ENCODE assay signal across 9 cellular contexts in the genomic region with DNA sequence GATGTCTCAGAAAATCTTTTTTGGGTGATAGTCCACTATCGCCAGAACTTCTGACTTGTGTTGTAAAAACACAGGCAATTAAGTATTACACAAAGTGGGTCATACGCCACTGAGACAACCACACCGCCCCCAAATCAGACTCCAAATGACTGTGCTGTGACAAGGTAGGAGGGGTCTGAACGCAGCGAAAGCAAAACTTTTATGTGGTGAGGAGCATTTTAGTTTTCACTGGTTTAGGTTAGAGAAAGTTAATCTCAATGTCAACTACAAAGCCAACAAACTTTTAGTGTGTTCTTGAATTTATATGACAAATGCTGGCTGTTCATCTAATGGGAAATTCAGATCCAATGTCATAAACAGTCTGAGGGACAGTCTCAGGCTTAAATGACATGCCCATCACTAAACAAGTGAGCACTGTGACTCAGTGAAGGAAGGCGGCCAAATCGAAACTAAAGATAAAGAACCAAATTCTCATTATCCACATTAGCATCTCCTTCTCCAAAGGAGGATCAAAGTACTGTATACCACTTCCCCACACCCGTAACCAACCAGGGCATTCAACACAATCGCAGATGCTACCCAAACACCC.
DNase-seq lines count a peak whose midpoint lies in the region; ATAC-seq and TF ChIP-seq lines count a peak whose summit lies in the region.
"Had no signal": no experiment of that assay in that cellular context is flagged by ENCODE, and none has a peak within 500 bp of the region (broad histone marks: within the 10 kb centered on the region; RNA-seq: fewer than 3 reads in every experiment).

No MANE protein-coding gene starts in this region.

- no peak overlapping the region for H3K27ac ChIP-seq in tibial artery
- H3K27ac ChIP-seq in mammary epithelial cell (ENCODE audit: insufficient read depth, low read depth, low read length): no peak overlapping the region
- H3K27ac ChIP-seq: cardiac muscle cell had no signal

- H3K4me1 Mint-ChIP-seq in naive thymus-derived CD8-positive, alpha-beta T cell: peaks cover 50 to 98% (median 88%) of the 10 kb centered on the region in 4 donors

- peak overlapping the region; percentile 93 to 98 (median 97) for H3K27ac Mint-ChIP-seq in naive thymus-derived CD8-positive, alpha-beta T cell

- POLR2A ChIA-PET in naive thymus-derived CD8-positive, alpha-beta T cell (lab: Charles Lee): interaction anchor here (1.4 kb wide), 1 partner anchor 215 kb away, joined by 4 read pairs; no protein-coding TSS in a partner anchor

- dilution Hi-C loops in mammary epithelial cell (cut with HindIII; ENCODE audit: low sequenced_read_pairs): no loop called here

- intact Hi-C loops in tibial artery (cut with DNase I; ENCODE audit: low total_unique reads) (no loop called here), mammary epithelial cell (cut with micrococcal nuclease) (no loop called here)

- H3K79me2 ChIP-seq in mammary epithelial cell (ENCODE audit: insufficient read depth, low read length): no peaks in the 10 kb centered on the region

- ATAC-seq in GM18867 (IDR thresholded peaks at IDR 0.05; ENCODE audit: unreplicated experiment) (peak; percentile 83), HG03060 (IDR thresholded peaks at IDR 0.05; ENCODE audit: low read depth, unreplicated experiment) (peak; percentile 48)
- ATAC-seq in naive thymus-derived CD8-positive, alpha-beta T cell: peak; percentile 74 to 81

- 96% methylated on average over 9 of the region's 9 CpGs for WGBS in mammary epithelial cell (ENCODE audit: low coverage, missing lambda C conversion rate)

- peak; percentile 87 for DNase-seq in activated CD4-positive, alpha-beta T cell treated with anti-CD3 and anti-CD28 coated beads for 48 hours
- DNase-seq in naive thymus-derived CD8-positive, alpha-beta T cell: peak; percentile 37 to 89 (median 76)
- DNase-seq in tibial artery (no peak), NCI-H1092 (lab: John Stamatoyannopoulos, UW) (no peak), HUDEP-2 (lab: John Stamatoyannopoulos, UW; ENCODE audit: unreplicated experiment in 76 of 76) (no peak), mammary epithelial cell (no peak)

- H3K27me3 Mint-ChIP-seq in naive thymus-derived CD8-positive, alpha-beta T cell: no peaks in the 10 kb centered on the region

- H3K4me2 ChIP-seq in mammary epithelial cell (ENCODE audit: insufficient read depth, low read depth, low read length): no peak overlapping the region

- H3K4me1 ChIP-seq in tibial artery (no peaks in the 10 kb centered on the region), mammary epithelial cell (ENCODE audit: insufficient read depth, low read length) (no peaks in the 10 kb centered on the region)

- no TSS peak for BruUV-seq in mammary epithelial cell (replicated peaks; lab: Mats Ljungman, UMichigan)

- H3K36me3 ChIP-seq in tibial artery (no peaks in the 10 kb centered on the region), mammary epithelial cell (ENCODE audit: insufficient read depth, low read length) (no peaks in the 10 kb centered on the region)
- H3K36me3 ChIP-seq: cardiac muscle cell had no signal

- in situ Hi-C loops in mammary epithelial cell (cut with MboI; ENCODE audit: low sequenced_read_pairs in 2 of 2): no loop called here

- H3K4me3 Mint-ChIP-seq in naive thymus-derived CD8-positive, alpha-beta T cell: peak overlapping the region; percentile 86 to 99 (median 92)

- H3K9me3 ChIP-seq in tibial artery (no peaks in the 10 kb centered on the region), mammary epithelial cell (replicated peaks; ENCODE audit: insufficient read depth, low read length) (no peaks in the 10 kb centered on the region)

- no peaks in the 10 kb centered on the region for H4K20me1 ChIP-seq in mammary epithelial cell (ENCODE audit: insufficient read depth, low read length)

- TF ChIP-seq CTCF in tibial artery (IDR thresholded peaks at IDR 0.05): no peak
- TF ChIP-seq CTCF in mammary epithelial cell (conservative IDR thresholded peaks at IDR 0.05 in 1 of 2, IDR thresholded peaks at IDR 0.05 in 1 of 2; ENCODE audit: extremely low read depth in 1 of 2, insufficient read depth in 1 of 2, low read depth in 1 of 2, low read length in 2 of 2): no peak

- CTCF ChIA-PET in mammary epithelial cell (lab: Charles Lee; ENCODE audit: low non-redundant PET): no interaction called here

- H3K27me3 ChIP-seq in tibial artery (no peaks in the 10 kb centered on the region), mammary epithelial cell (ENCODE audit: insufficient read depth, low read length) (no peaks in the 10 kb centered on the region)
- H3K27me3 ChIP-seq: cardiac muscle cell had no signal

- H3K4me3 ChIP-seq in tibial artery (no peak overlapping the region), mammary epithelial cell (replicated peaks in 1 of 3; ENCODE audit: insufficient read depth in 1 of 3, low read depth in 2 of 3, low read length in 3 of 3) (no peak overlapping the region)
- H3K4me3 ChIP-seq: cardiac muscle cell had no signal

- no peaks in the 10 kb centered on the region for H3K9me3 Mint-ChIP-seq in naive thymus-derived CD8-positive, alpha-beta T cell

- peaks cover 0 to 16% (median 0%) of the 10 kb centered on the region in 3 donors for H3K36me3 Mint-ChIP-seq in naive thymus-derived CD8-positive, alpha-beta T cell

- H2AFZ ChIP-seq in mammary epithelial cell (ENCODE audit: low read depth, low read length): no peak overlapping the region

- H3K9ac ChIP-seq in mammary epithelial cell (ENCODE audit: insufficient read depth, low read length): no peak overlapping the region

Comparison
In these comparisons a context has a peak if more than half of its experiments do, and no peak if none do; other contexts are left out.
1. DNase-seq: peak in activated CD4-positive, alpha-beta T cell treated with anti-CD3 and anti-CD28 coated beads for 48 hours (single experiment) and naive thymus-derived CD8-positive, alpha-beta T cell (10 of 10); none in tibial artery (0 of 2), NCI-H1092 (single experiment), HUDEP-2 (0 of 76) and mammary epithelial cell (single experiment).
2. Peak in every context shown above with its lines, with median percentiles within 50 percentile points of each other: ATAC-seq.